In genomic region chr6:131007964-131008363, GRCh38 we compare ENCODE assay signal across 4 cellular contexts. TPM values are rescaled to one million over a fixed set of nuclear protein-coding genes. Genes with fewer than 3 reads are reported as not detected.
DNase-seq lines count a peak whose midpoint lies in the region; ATAC-seq, FAIRE-seq and TF ChIP-seq lines count a peak whose summit lies in the region.
"Not testable (repeated sequence)": the region's sequence is repeated elsewhere in the genome, so short reads cannot be mapped to it uniquely, and the experiment has no call there.

No MANE protein-coding gene starts in this region.

- not testable (repeated sequence) for TF ChIP-seq RAD21 in K562 (CRISPR knock-in tag; conservative IDR thresholded peaks at IDR 0.05 in 1 of 2, IDR thresholded peaks at IDR 0.05 in 1 of 2)

- peaks cover 30% of the 10 kb centered on the region for H4K20me1 ChIP-seq in BLaER1
- H4K20me1 ChIP-seq in K562 (replicated peaks; ENCODE audit: control insufficient read depth, insufficient read depth, low read length): not testable (repeated sequence)

- peaks cover 41% of the 10 kb centered on the region for H3K36me3 Mint-ChIP-seq in endothelial cell (ENCODE audit: low read depth, unreplicated experiment)

- not testable (repeated sequence) for ATAC-seq in K562

- H3K4me3 ChIP-seq in BLaER1: 0 out of 2 replicates have a peak overlapping the region, but pooled peaks have one; percentile 1
- not testable (repeated sequence) for H3K4me3 ChIP-seq in K562, left ventricle myocardium inferior

- DNase-seq in K562 (ENCODE audit: extremely low read depth in 1 of 4, low spot score in 3 of 4); endothelial cell (ENCODE audit: low spot score); left ventricle myocardium inferior: not testable (repeated sequence)

- not testable (repeated sequence) for H3K27ac ChIP-seq in BLaER1; K562 (ENCODE audit: extremely low read depth, low read depth, low read length)
- peak overlapping the region; percentile 35 for H3K27ac ChIP-seq in left ventricle myocardium inferior (replicated peaks)

- H3K9me3 ChIP-seq in BLaER1: peaks cover 63% of the 10 kb centered on the region
- H3K9me3 ChIP-seq in K562 (replicated peaks; ENCODE audit: control insufficient read depth, insufficient read depth, low read depth, low read length): not testable (repeated sequence)
- peaks cover 19% of the 10 kb centered on the region for H3K9me3 ChIP-seq in left ventricle myocardium inferior (replicated peaks)

- not testable (repeated sequence) for H2AFZ ChIP-seq in K562 (ENCODE audit: low read depth, low read length)

- H3K9ac ChIP-seq in BLaER1; K562 (ENCODE audit: insufficient read depth in 1 of 2, low read depth in 2 of 2, low read length in 2 of 2): not testable (repeated sequence)

- H3K4me2 ChIP-seq in BLaER1; K562 (ENCODE audit: insufficient read depth, low read length): not testable (repeated sequence)

- peaks cover 24% of the 10 kb centered on the region for H3K79me2 ChIP-seq in K562 (ENCODE audit: control insufficient read depth, insufficient read depth, low read length)

- H3K27me3 ChIP-seq in BLaER1; K562 (ENCODE audit: control insufficient read depth in 2 of 2, insufficient read depth in 2 of 2, low read length in 2 of 2); left ventricle myocardium inferior (ENCODE audit: low read depth): not testable (repeated sequence)

- TF ChIP-seq CTCF in K562 (IDR thresholded peaks at IDR 0.05 in 2 of 3, conservative IDR thresholded peaks at IDR 0.05 in 1 of 3; ENCODE audit: insufficient read depth in 2 of 3, low read depth in 1 of 3, low read length in 3 of 3); endothelial cell (IDR thresholded peaks at IDR 0.05; ENCODE audit: unreplicated experiment); left ventricle myocardium inferior (IDR thresholded peaks at IDR 0.05; ENCODE audit: borderline replicate concordance): not testable (repeated sequence)

- WGBS in K562 (ENCODE audit: insufficient coverage, low coverage, missing lambda C conversion rate): 30% methylated on average over 4 of the region's 5 CpGs

- not testable (repeated sequence) for H3K27ac Mint-ChIP-seq in endothelial cell (ENCODE audit: unreplicated experiment)

- not testable (repeated sequence) for H3K27me3 Mint-ChIP-seq in endothelial cell (ENCODE audit: unreplicated experiment)

- not testable (repeated sequence) for FAIRE-seq in K562 (lab: Jason Lieb, UNC)

- POLR2A ChIA-PET in K562 (lab: Yijun Ruan, JAX): not testable (repeated sequence)

- H3K4me3 Mint-ChIP-seq in endothelial cell (ENCODE audit: unreplicated experiment): peak overlapping the region; percentile 85

- TF ChIP-seq EP300 in K562 (IDR thresholded peaks at IDR 0.05; ENCODE audit: low read length): not testable (repeated sequence)

- H3K4me1 ChIP-seq in BLaER1 (peaks cover 14% of the 10 kb centered on the region), left ventricle myocardium inferior (peaks cover 35% of the 10 kb centered on the region)
- H3K4me1 ChIP-seq in K562 (replicated peaks in 1 of 2; ENCODE audit: control insufficient read depth in 2 of 2, insufficient read depth in 2 of 2, low read length in 2 of 2): not testable (repeated sequence)

- intact Hi-C loops in K562 (cut with micrococcal nuclease); left ventricle myocardium inferior (cut with micrococcal nuclease): not testable (repeated sequence)

- H3K9me1 ChIP-seq in K562 (ENCODE audit: control insufficient read depth, insufficient read depth, low read length): not testable (repeated sequence)

- H3K36me3 ChIP-seq in BLaER1 (peaks cover 50% of the 10 kb centered on the region), left ventricle myocardium inferior (peaks cover 12% of the 10 kb centered on the region)
- H3K36me3 ChIP-seq in K562 (ENCODE audit: control insufficient read depth, insufficient read depth, low read length): not testable (repeated sequence)

- peaks cover 20% of the 10 kb centered on the region for H3K9me3 Mint-ChIP-seq in endothelial cell (ENCODE audit: unreplicated experiment)

- CTCF ChIA-PET in K562 (lab: Yijun Ruan, JAX; ENCODE audit: low intra/inter-chr PET ratio): not testable (repeated sequence)

- H3K4me1 Mint-ChIP-seq in endothelial cell (ENCODE audit: unreplicated experiment): peaks cover 17% of the 10 kb centered on the region

- BruUV-seq in K562 (replicated peaks; lab: Mats Ljungman, UMichigan): not testable (repeated sequence)

- in situ Hi-C loops in K562 (cut with MboI): not testable (repeated sequence)

- TF ChIP-seq POLR2A in K562 (conservative IDR thresholded peaks at IDR 0.05): not testable (repeated sequence)

TF ChIP-seq in K562, 482 proteins besides CTCF, POLR2A, EP300 and RAD21:
- TF ChIP-seq ZFP36 (IDR thresholded peaks at IDR 0.05; ENCODE audit: low read depth, low read length, partially characterized antibody): peak; percentile 45

RNA-seq across cellular contexts. Expression of gene EPB41L2, which starts 55.1 kb away (rescaled TPM):
- total RNA-seq in K562 (2011; cell fraction: chromatin; rRNA removed; ENCODE audit: low replicate concordance): 25.7 and 90.9 TPM in 2 replicates
- total RNA-seq in K562 (2011; cell fraction: nucleolus; rRNA removed): 7.8 and 13.9 TPM in 2 replicates
- total RNA-seq in K562 (2011; cell fraction: nucleoplasm; rRNA removed): 39.1 and 61.2 TPM in 2 replicates
- total RNA-seq in K562 (2014; rRNA removed) (23.9 and 25.8 TPM in 2 replicates), K562 (2014; rRNA removed; fragmentation: Illumina TruSeq; extraction: Trizol) (26.5 and 35.5 TPM in 2 replicates), K562 (2015; rRNA removed; fragmentation: Illumina TruSeq; extraction: Trizol) (18.3 and 23.5 TPM in 2 replicates), K562 (2021) (31.1 and 32.6 TPM in 2 replicates), endothelial cell (ENCODE audit: unreplicated experiment) (314 TPM), left ventricle myocardium inferior (70.8 TPM)
- polyA plus RNA-seq in K562 (2011; rRNA removed) (20.5 and 20.9 TPM in 2 replicates), K562 (2014; fragmentation: Illumina TruSeq; extraction: Trizol) (53.6 and 54.5 TPM in 2 replicates), K562 (2014; fragmentation: Nextera tagmentation; extraction: Ambion mirVana) (10 to 100 TPM in 1 of 2 experiments, 1 to 10 TPM in 1; 5.1 to 12.2 TPM), K562 (2014; rRNA removed) (22.7 and 25.0 TPM in 2 replicates)
- 10.6 and 21.0 TPM in 2 replicates for polyA plus RNA-seq in K562 (2011; cell fraction: cytosol; rRNA removed)
- polyA plus RNA-seq in K562 (2011; cell fraction: nucleus; rRNA removed): 25.7 and 33.2 TPM in 2 replicates
- polyA plus RNA-seq in K562 (2012): 24.5 and 40.7 TPM in 2 replicates
- 34.2 and 38.4 TPM in 2 replicates for polyA minus RNA-seq in K562 (2011; rRNA and poly(A)+ RNA removed)
- 15.0 and 19.6 TPM in 2 replicates for polyA minus RNA-seq in K562 (2011; cell fraction: cytosol; rRNA and poly(A)+ RNA removed)
- polyA minus RNA-seq in K562 (2011; cell fraction: nucleus; rRNA and poly(A)+ RNA removed): 22.5 and 41.9 TPM in 2 replicates
